ENCODE assay signal across 3 cellular contexts in genomic region chr19:39003188-39003587, GRCh38.
TF ChIP-seq lines count a peak whose summit lies in the region.

No MANE protein-coding gene starts in this region.

TF ChIP-seq in HEK293, 187 proteins besides CTCF, POLR2A, EP300 and RAD21:
- TF ChIP-seq BCL11B (tag by site-specific recombination; IDR thresholded peaks at IDR 0.05; ENCODE audit: low read depth) (no peak), ZNF121 (tag by site-specific recombination; IDR thresholded peaks at IDR 0.05) (peak; percentile 97)

TF ChIP-seq in WTC11, 78 proteins besides CTCF, POLR2A, EP300 and RAD21:
- TF ChIP-seq ZNF232 (CRISPR knock-in tag; IDR thresholded peaks at IDR 0.05) (no peak), ZNF121 (CRISPR knock-in tag; IDR thresholded peaks at IDR 0.05) (0 out of 2 replicates have a peak, but pooled peaks have one; percentile 10)
TF ChIP-seq in WTC11: peak in this region for 1.

TF ChIP-seq in K562, 482 proteins besides CTCF, POLR2A, EP300 and RAD21:
- TF ChIP-seq TEAD2 (tag; IDR thresholded peaks at IDR 0.05) (no peak), ZNF830 (CRISPR knock-in tag; IDR thresholded peaks at IDR 0.05) (no peak), MYC (IDR thresholded peaks at IDR 0.05; ENCODE audit: low read depth, low read length) (no peak), MYC (CRISPR knock-in tag; IDR thresholded peaks at IDR 0.05; ENCODE audit: borderline replicate concordance, low read depth) (no peak), ZNF121 (CRISPR knock-in tag; conservative IDR thresholded peaks at IDR 0.05) (peak; percentile 47; the same call in 1 of the 2 replicates)
